Comparison of ENCODE assay signal across 8 cellular contexts in the genomic region with DNA sequence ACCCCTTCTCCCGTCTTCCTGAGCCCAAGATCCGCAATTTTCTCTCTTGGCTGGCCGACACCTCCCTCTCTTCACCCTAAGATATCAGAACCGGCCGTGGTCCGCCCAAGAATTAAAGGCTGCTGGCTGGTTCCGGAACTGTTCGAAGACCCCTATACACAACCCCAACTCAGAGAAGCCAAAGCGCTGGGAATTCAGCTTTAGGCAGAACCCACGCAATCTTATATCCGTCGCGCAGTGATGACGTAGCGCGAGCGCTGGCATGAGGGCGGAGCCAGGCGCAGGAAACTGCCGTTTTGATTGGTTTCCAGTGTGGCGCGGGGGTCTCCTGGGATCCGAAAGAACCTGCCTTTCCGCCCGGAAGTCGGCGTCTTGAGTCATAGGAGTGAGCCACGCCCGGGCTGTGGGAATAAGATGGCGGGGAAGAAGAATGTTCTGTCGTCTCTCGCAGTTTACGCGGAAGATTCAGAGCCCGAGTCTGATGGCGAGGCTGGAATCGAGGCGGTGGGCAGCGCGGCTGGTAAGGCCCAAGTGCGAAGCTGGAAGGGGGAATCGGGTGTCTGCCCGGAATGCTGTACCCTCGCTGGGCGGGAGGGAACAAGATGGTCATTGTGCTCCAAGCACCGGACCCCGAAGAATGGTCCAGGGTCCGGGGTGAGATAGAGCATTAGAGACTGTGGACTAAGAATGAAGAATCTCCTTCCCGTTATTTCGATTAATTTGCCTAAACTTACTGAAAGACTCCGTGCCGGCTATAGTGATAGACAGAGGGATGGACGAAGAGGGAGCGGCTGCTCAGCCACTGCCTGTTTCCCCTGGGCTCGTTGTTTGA. TPM values are rescaled to one million over a fixed set of nuclear protein-coding genes. Genes with fewer than 3 reads are reported as not detected.
DNase-seq lines count a peak whose midpoint lies in the region; ATAC-seq, FAIRE-seq and TF ChIP-seq lines count a peak whose summit lies in the region.

Gene RECQL5 (minus strand): TSS at position 196 of the 832 bp plus-strand sequence. CDS start 597 bp downstream, outside the sequence.
Gene SAP30BP (plus strand): TSS at position 380 of the 832 bp plus-strand sequence. CDS start 35 bp downstream, at position 415.

- no peak within 1 kb of the TSS for H3K4me3 Mint-ChIP-seq in activated naive CD8-positive, alpha-beta T cell treated with anti-CD3 and anti-CD28 coated beads, Interleukin-2, amount 50 U/mL, for 24 hours

- peaks cover 18% of the 10 kb centered on the region for H3K4me1 Mint-ChIP-seq in activated naive CD8-positive, alpha-beta T cell treated with anti-CD3 and anti-CD28 coated beads, Interleukin-2, amount 50 U/mL, for 24 hours

- TF ChIP-seq CTCF in GM12865 (IDR thresholded peaks at IDR 0.05; ENCODE audit: insufficient read depth, low read depth, low read length, missing control alignments) (no peak), pancreas (IDR thresholded peaks at IDR 0.05) (no peak), tibial artery (IDR thresholded peaks at IDR 0.05) (peak in 1 of 2 experiments; percentile 7)

- peak within 1 kb of the TSS; percentile 18 for H3K27ac Mint-ChIP-seq in activated naive CD8-positive, alpha-beta T cell treated with anti-CD3 and anti-CD28 coated beads, Interleukin-2, amount 50 U/mL, for 24 hours

- 0 to 1% methylated on average over 55 of the region's 55 CpGs for WGBS in pancreas, 2 donors

- peaks cover 3 to 23% (median 6%) of the 10 kb centered on the region in 3 donors for H3K36me3 ChIP-seq in pancreas
- peaks cover 39 to 53% (median 40%) of the 10 kb centered on the region in 3 donors for H3K36me3 ChIP-seq in tibial artery

- H3K27ac ChIP-seq in pancreas (peak within 1 kb of the TSS; percentile 63 to 81 (median 72)), tibial artery (peak within 1 kb of the TSS; percentile 90 to 91)

- FAIRE-seq in pancreas (lab: Jason Lieb, UNC) = peak; percentile 41

- H3K36me3 Mint-ChIP-seq in activated naive CD8-positive, alpha-beta T cell treated with anti-CD3 and anti-CD28 coated beads, Interleukin-2, amount 50 U/mL, for 24 hours (ENCODE audit: low read depth) = peaks cover 30% of the 10 kb centered on the region

- no peaks in the 10 kb centered on the region for H3K9me3 Mint-ChIP-seq in activated naive CD8-positive, alpha-beta T cell treated with anti-CD3 and anti-CD28 coated beads, Interleukin-2, amount 50 U/mL, for 24 hours

- peak; percentile 99 for DNase-seq in GM12865 (ENCODE audit: low read depth)
- peak; percentile 97 for DNase-seq in NCI-H1436 treated with DMSO at 0.1 percent for 48 hours (lab: John Stamatoyannopoulos, UW)
- DNase-seq in T follicular helper cell (ENCODE audit: low read depth) = peak; percentile 97
- peak; percentile 98 for DNase-seq in activated naive CD8-positive, alpha-beta T cell treated with anti-CD3 and anti-CD28 coated beads, Interleukin-2, amount 50 U/mL, for 24 hours
- peak; percentile 98 for DNase-seq in Right ventricle myocardium superior
- DNase-seq in pancreas = peak; percentile 97 to 99 (median 98)
- DNase-seq in tibial artery = peak; percentile 98

- intact Hi-C loops in Right ventricle myocardium superior (cut with DNase I) (no loop called here), pancreas (cut with DNase I) (no loop called here), tibial artery (cut with DNase I; ENCODE audit: low total_unique reads) (loop anchor here (5.0 kb wide), 1 partner anchor 35 kb away; the partner anchor contains the start of gene SMIM5)

- H3K4me3 ChIP-seq in GM12865 (ENCODE audit: low read depth, low read length) (peak within 1 kb of the TSS; percentile 87), pancreas (peak within 1 kb of the TSS; percentile 51 to 92 (median 82)), tibial artery (peak within 1 kb of the TSS; percentile 88 to 96)

- no peaks in the 10 kb centered on the region for H3K27me3 ChIP-seq in pancreas
- no peaks in the 10 kb centered on the region for H3K27me3 ChIP-seq in tibial artery

- H3K4me1 ChIP-seq in pancreas (peaks cover 0 to 20% (median 14%) of the 10 kb centered on the region in 3 donors), tibial artery (peaks cover 0 to 38% (median 19%) of the 10 kb centered on the region in 4 donors)

- no peaks in the 10 kb centered on the region for H3K9me3 ChIP-seq in pancreas
- no peaks in the 10 kb centered on the region for H3K9me3 ChIP-seq in tibial artery

- H3K27me3 Mint-ChIP-seq in activated naive CD8-positive, alpha-beta T cell treated with anti-CD3 and anti-CD28 coated beads, Interleukin-2, amount 50 U/mL, for 24 hours = no peaks in the 10 kb centered on the region

- ATAC-seq in HG02798 (IDR thresholded peaks at IDR 0.05; ENCODE audit: poor library complexity, unreplicated experiment) = peak; percentile 91
- ATAC-seq in activated naive CD8-positive, alpha-beta T cell treated with anti-CD3 and anti-CD28 coated beads, Interleukin-2, amount 50 U/mL, for 24 hours = peak; percentile 99
- ATAC-seq in Right ventricle myocardium superior (ENCODE audit: poor library complexity) = peak; percentile 100
- ATAC-seq in pancreas = peak; percentile 100

RNA-seq across cellular contexts. Expression of gene RECQL5, which starts in this region (rescaled TPM):
- total RNA-seq in Right ventricle myocardium superior = 14.1 TPM
- total RNA-seq in pancreas = 10 to 100 TPM in 4 of 6 donors, 1 to 10 TPM in 2; 8.7 to 29.4 (median 12.8) TPM
- 10 to 100 TPM; 54.3 to 65.2 TPM for polyA plus RNA-seq in pancreas

RNA-seq across cellular contexts. Expression of gene SAP30BP, which starts in this region (rescaled TPM):
- total RNA-seq in Right ventricle myocardium superior = 40.0 TPM
- 10 to 100 TPM; 22.4 to 45.3 (median 37.0) TPM for total RNA-seq in pancreas
- polyA plus RNA-seq in pancreas = 100 to 1,000 TPM in 1 of 2 donors, 10 to 100 TPM in 1; 81.8 to 106 TPM

Comparison
In these comparisons a context has a peak if more than half of its experiments do, and no peak if none do; other contexts are left out.
1. Peak in every context shown above with its lines: DNase-seq, ATAC-seq, H3K4me3 ChIP-seq and H3K27ac ChIP-seq.